Comparison of ENCODE assay signal across 1 cellular context in genomic region chr1:6991271-6991670, GRCh38.
TF ChIP-seq lines count a peak whose summit lies in the region.

No MANE protein-coding gene starts in this region.

TF ChIP-seq in K562, 482 proteins besides CTCF, POLR2A, EP300 and RAD21 (continued from another document):
- TF ChIP-seq MITF (IDR thresholded peaks at IDR 0.05) = no peak
- TF ChIP-seq FOXJ3 (CRISPR knock-in tag; IDR thresholded peaks at IDR 0.05) = no peak
- TF ChIP-seq MEF2A (IDR thresholded peaks at IDR 0.05; ENCODE audit: control insufficient read depth, low read depth, low read length) = no peak
- TF ChIP-seq CREBBP (IDR thresholded peaks at IDR 0.05; ENCODE audit: low read depth, low read length) = no peak
- TF ChIP-seq RUNX1 (IDR thresholded peaks at IDR 0.05; ENCODE audit: low read depth) = no peak
- no peak for TF ChIP-seq HLTF (IDR thresholded peaks at IDR 0.05)
- TF ChIP-seq, protein P1, sequence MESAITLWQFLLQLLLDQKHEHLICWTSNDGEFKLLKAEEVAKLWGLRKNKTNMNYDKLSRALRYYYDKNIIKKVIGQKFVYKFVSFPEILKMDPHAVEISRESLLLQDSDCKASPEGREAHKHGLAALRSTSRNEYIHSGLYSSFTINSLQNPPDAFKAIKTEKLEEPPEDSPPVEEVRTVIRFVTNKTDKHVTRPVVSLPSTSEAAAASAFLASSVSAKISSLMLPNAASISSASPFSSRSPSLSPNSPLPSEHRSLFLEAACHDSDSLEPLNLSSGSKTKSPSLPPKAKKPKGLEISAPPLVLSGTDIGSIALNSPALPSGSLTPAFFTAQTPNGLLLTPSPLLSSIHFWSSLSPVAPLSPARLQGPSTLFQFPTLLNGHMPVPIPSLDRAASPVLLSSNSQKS (CRISPR knock-in tag; IDR thresholded peaks at IDR 0.05) = no peak
- TF ChIP-seq NFRKB (IDR thresholded peaks at IDR 0.05; ENCODE audit: low read depth) = no peak
- no peak for TF ChIP-seq C11orf30 (IDR thresholded peaks at IDR 0.05; ENCODE audit: low read depth)
- TF ChIP-seq FOXK1 (CRISPR knock-in tag; IDR thresholded peaks at IDR 0.05; ENCODE audit: borderline replicate concordance) = no peak
- no peak for TF ChIP-seq ZNF511 (CRISPR knock-in tag; IDR thresholded peaks at IDR 0.05)
- TF ChIP-seq, protein P2, sequence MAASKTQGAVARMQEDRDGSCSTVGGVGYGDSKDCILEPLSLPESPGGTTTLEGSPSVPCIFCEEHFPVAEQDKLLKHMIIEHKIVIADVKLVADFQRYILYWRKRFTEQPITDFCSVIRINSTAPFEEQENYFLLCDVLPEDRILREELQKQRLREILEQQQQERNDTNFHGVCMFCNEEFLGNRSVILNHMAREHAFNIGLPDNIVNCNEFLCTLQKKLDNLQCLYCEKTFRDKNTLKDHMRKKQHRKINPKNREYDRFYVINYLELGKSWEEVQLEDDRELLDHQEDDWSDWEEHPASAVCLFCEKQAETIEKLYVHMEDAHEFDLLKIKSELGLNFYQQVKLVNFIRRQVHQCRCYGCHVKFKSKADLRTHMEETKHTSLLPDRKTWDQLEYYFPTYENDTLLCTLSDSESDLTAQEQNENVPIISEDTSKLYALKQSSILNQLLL (CRISPR knock-in tag; IDR thresholded peaks at IDR 0.05; ENCODE audit: borderline replicate concordance) = no peak
- no peak for TF ChIP-seq MYNN (IDR thresholded peaks at IDR 0.05)
- no peak for TF ChIP-seq MYNN (CRISPR knock-in tag; IDR thresholded peaks at IDR 0.05)
- no peak for TF ChIP-seq ZC3H8 (IDR thresholded peaks at IDR 0.05)
